In the genomic region with DNA sequence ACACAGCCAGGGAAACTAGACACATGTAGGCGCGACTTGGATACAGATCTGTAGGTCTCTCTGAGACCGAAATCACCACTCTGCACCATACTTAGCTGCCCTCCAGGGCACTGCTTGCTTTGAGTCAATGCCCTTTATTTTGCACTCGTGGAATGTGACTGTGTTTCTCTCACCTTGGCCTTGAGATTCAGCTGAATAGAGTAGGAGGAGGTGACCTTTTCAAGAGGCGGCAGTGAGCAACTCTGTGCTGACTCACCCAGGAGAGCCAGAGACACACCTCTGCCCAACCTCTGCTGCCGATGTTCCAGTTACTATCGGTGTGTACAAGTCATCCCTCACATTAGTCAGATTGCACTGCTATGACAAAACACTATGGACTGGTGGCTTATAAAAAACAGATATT, we compare ENCODE assay signal across 11 cellular contexts.
A peak's percentile ranks its signal among the peaks of the same experiment; 100 is the strongest.
DNase-seq lines count a peak whose midpoint lies in the region; ATAC-seq and TF ChIP-seq lines count a peak whose summit lies in the region.
"Had no signal": no experiment of that assay in that cellular context is flagged by ENCODE, and none has a peak within 500 bp of the region (broad histone marks: within the 10 kb centered on the region; RNA-seq: fewer than 3 reads in every experiment).

No MANE protein-coding gene starts in this region.

- H3K4me1 Mint-ChIP-seq in WTC11 = peaks cover 58% of the 10 kb centered on the region

- POLR2A ChIA-PET in WTC11 (lab: Charles Lee) = no interaction called here

- no peak overlapping the region for H3K9ac ChIP-seq in mesendoderm (ENCODE audit: low read length)

- H3K27me3 Mint-ChIP-seq in WTC11 (ENCODE audit: low read depth) = peaks cover 50% of the 10 kb centered on the region

- no peak overlapping the region for H3K4me3 ChIP-seq in mesendoderm (ENCODE audit: low read length)

- CTCF ChIA-PET in WTC11 (lab: Charles Lee) = no interaction called here

- H3K36me3 Mint-ChIP-seq in WTC11 = no peaks in the 10 kb centered on the region

- in situ Hi-C loops in KBM-7 (cut with MboI; ENCODE audit: low pct_unique_long_range_greater_than_20kb, low sequenced_read_pairs) = no loop called here

- H3K18ac ChIP-seq in mesendoderm (ENCODE audit: low read length) = no peak overlapping the region

- H2AK5ac ChIP-seq in mesendoderm (ENCODE audit: low read length) = no peak overlapping the region

- no peaks in the 10 kb centered on the region for H3K79me1 ChIP-seq in mesendoderm (ENCODE audit: low read length)

- H4K5ac ChIP-seq in mesendoderm (ENCODE audit: low read length) = no peak overlapping the region

- no peak overlapping the region for H2BK15ac ChIP-seq in mesendoderm (replicated peaks; ENCODE audit: low read depth)

- H3K27ac ChIP-seq in mesendoderm (ENCODE audit: low read depth, low read length) = no peak overlapping the region

- H3K56ac ChIP-seq in mesendoderm (ENCODE audit: low read length) = no peak overlapping the region

- no peak overlapping the region for H3K23ac ChIP-seq in mesendoderm (ENCODE audit: low read length)

- H3K4ac ChIP-seq in mesendoderm (ENCODE audit: low read depth, low read length) = no peak overlapping the region

- no peak overlapping the region for H2BK5ac ChIP-seq in mesendoderm (ENCODE audit: low read length)

- ATAC-seq in WTC11 = peak; percentile 9
- no peak for ATAC-seq in GM19351 (IDR thresholded peaks at IDR 0.05; ENCODE audit: unreplicated experiment)
- no peak for ATAC-seq in HG02973 (IDR thresholded peaks at IDR 0.05; ENCODE audit: unreplicated experiment)

- no peak for TF ChIP-seq CTCF in WTC11 (IDR thresholded peaks at IDR 0.05)

- no peaks in the 10 kb centered on the region for H3K27me3 ChIP-seq in mesendoderm (ENCODE audit: insufficient read depth, low read length, poor library complexity)

- H3K9me3 Mint-ChIP-seq in WTC11 = no peaks in the 10 kb centered on the region

- no peaks in the 10 kb centered on the region for H3K79me2 ChIP-seq in mesendoderm (ENCODE audit: control insufficient read depth, insufficient read depth, low read length)

- H3K4me3 Mint-ChIP-seq in WTC11 = no peak overlapping the region
- H3K4me3 Mint-ChIP-seq: HFFc6 had no signal

- no peak overlapping the region for H3K4me2 ChIP-seq in mesendoderm (ENCODE audit: low read length)

- no peak overlapping the region for H4K8ac ChIP-seq in mesendoderm (ENCODE audit: low read depth, low read length)

- no peak overlapping the region for H3K27ac Mint-ChIP-seq in WTC11
- H3K27ac Mint-ChIP-seq: HFFc6 had no signal

- no peaks in the 10 kb centered on the region for H3K36me3 ChIP-seq in mesendoderm (ENCODE audit: control insufficient read depth, insufficient read depth, low read length)

- no CpG with 5 or more reads among the region's 7 CpGs for WGBS in mesendoderm (ENCODE audit: extremely low coverage, insufficient coverage, low lambda C conversion rate)

- H2BK120ac ChIP-seq in mesendoderm (ENCODE audit: low read depth, low read length) = no peak overlapping the region

- peaks cover 5% of the 10 kb centered on the region for H3K4me1 ChIP-seq in mesendoderm (ENCODE audit: control insufficient read depth, low read depth, low read length)

- DNase-seq in WTC11 (ENCODE audit: low spot score) (no peak), activated T-helper 1 cell treated with Interleukin-2 at 50 U/mL for 16 hours (ENCODE audit: low read depth) (peak; percentile 24), mesendoderm (peak; percentile 36), pons (ENCODE audit: low spot score) (no peak), KBM-7 (no peak)
- peak; percentile 63 for DNase-seq in stimulated activated CD8-positive, alpha-beta memory T cell treated with anti-CD3 and anti-CD28 coated beads, Interleukin-7, amount 100 ng/mL, for 4 hours (ENCODE audit: low read depth in 2 of 2)
- DNase-seq: anterior cingulate cortex, DND-41, HFFc6 had no signal

TF ChIP-seq in WTC11, 78 proteins besides CTCF, POLR2A, EP300 and RAD21:
- no peak for TF ChIP-seq PREB (CRISPR knock-in tag; IDR thresholded peaks at IDR 0.05; ENCODE audit: borderline replicate concordance)
- TF ChIP-seq ZNF232 (CRISPR knock-in tag; IDR thresholded peaks at IDR 0.05) = no peak
- TF ChIP-seq, protein P1, sequence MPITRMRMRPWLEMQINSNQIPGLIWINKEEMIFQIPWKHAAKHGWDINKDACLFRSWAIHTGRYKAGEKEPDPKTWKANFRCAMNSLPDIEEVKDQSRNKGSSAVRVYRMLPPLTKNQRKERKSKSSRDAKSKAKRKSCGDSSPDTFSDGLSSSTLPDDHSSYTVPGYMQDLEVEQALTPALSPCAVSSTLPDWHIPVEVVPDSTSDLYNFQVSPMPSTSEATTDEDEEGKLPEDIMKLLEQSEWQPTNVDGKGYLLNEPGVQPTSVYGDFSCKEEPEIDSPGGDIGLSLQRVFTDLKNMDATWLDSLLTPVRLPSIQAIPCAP (CRISPR knock-in tag; IDR thresholded peaks at IDR 0.05) = no peak
- no peak for TF ChIP-seq FOXP1 (CRISPR knock-in tag; IDR thresholded peaks at IDR 0.05; ENCODE audit: borderline replicate concordance)
- no peak for TF ChIP-seq MAX (CRISPR knock-in tag; IDR thresholded peaks at IDR 0.05)
TF ChIP-seq in WTC11: peak in this region for 0.

Comparison
In these comparisons a context has a peak if more than half of its experiments do, and no peak if none do; other contexts are left out.
1. DNase-seq: peak in activated T-helper 1 cell treated with Interleukin-2 at 50 U/mL for 16 hours (single experiment), mesendoderm (single experiment) and stimulated activated CD8-positive, alpha-beta memory T cell treated with anti-CD3 and anti-CD28 coated beads, Interleukin-7, amount 100 ng/mL, for 4 hours (2 of 2); none in WTC11 (single experiment), pons (single experiment) and KBM-7 (single experiment).